ENCODE assay signal across 8 cellular contexts in genomic region chr4:6909970-6910339, GRCh38. TPM values are rescaled to one million over a fixed set of nuclear protein-coding genes. Genes with fewer than 3 reads are reported as not detected.
A peak's percentile ranks its signal among the peaks of the same experiment; 100 is the strongest.
DNase-seq lines count a peak whose midpoint lies in the region; ATAC-seq and TF ChIP-seq lines count a peak whose summit lies in the region.

No MANE protein-coding gene starts in this region.

- intact Hi-C loops in sciatic nerve (cut with DNase I) = loop anchor here (10.0 kb wide), 2 partner anchors 65 to 165 kb away; no protein-coding TSS in a partner anchor

- no peaks in the 10 kb centered on the region for H3K27me3 ChIP-seq in BLaER1

- H3K9me3 ChIP-seq in BLaER1 = no peaks in the 10 kb centered on the region

- no peaks in the 10 kb centered on the region for H3K36me3 Mint-ChIP-seq in glutamatergic neuron (ENCODE audit: unreplicated experiment)

- TF ChIP-seq CTCF in glutamatergic neuron (IDR thresholded peaks at IDR 0.05; ENCODE audit: partially characterized antibody, unreplicated experiment) (no peak), GM20000 (IDR thresholded peaks at IDR 0.05; ENCODE audit: extremely low read depth, missing control alignments) (no peak)

- no peak overlapping the region for H3K27ac Mint-ChIP-seq in glutamatergic neuron (ENCODE audit: unreplicated experiment)

- H3K4me3 ChIP-seq in BLaER1 = peak overlapping the region; percentile 96

- H3K4me1 Mint-ChIP-seq in glutamatergic neuron (ENCODE audit: low read depth, unreplicated experiment) = peaks cover 22% of the 10 kb centered on the region

- peaks cover 7% of the 10 kb centered on the region for H3K27me3 Mint-ChIP-seq in glutamatergic neuron (ENCODE audit: unreplicated experiment)

- peak overlapping the region; percentile 98 for H3K9ac ChIP-seq in BLaER1

- peak overlapping the region; percentile 97 for H3K4me2 ChIP-seq in BLaER1

- no peaks in the 10 kb centered on the region for H3K36me3 ChIP-seq in BLaER1

- peaks cover 42% of the 10 kb centered on the region for H4K20me1 ChIP-seq in BLaER1

- ATAC-seq in GM19351 (IDR thresholded peaks at IDR 0.05; ENCODE audit: unreplicated experiment) (peak; percentile 36), HG03378 (IDR thresholded peaks at IDR 0.05; ENCODE audit: unreplicated experiment) (peak; percentile 17), sciatic nerve (peak; percentile 6), HG03135 (IDR thresholded peaks at IDR 0.05; ENCODE audit: unreplicated experiment) (no peak)

- H3K4me3 Mint-ChIP-seq in glutamatergic neuron (ENCODE audit: unreplicated experiment) = peak overlapping the region; percentile 93

- peaks cover 11% of the 10 kb centered on the region for H3K9me3 Mint-ChIP-seq in glutamatergic neuron (ENCODE audit: unreplicated experiment)

- peak overlapping the region; percentile 99 for H3K27ac ChIP-seq in BLaER1

- DNase-seq in activated CD8-positive, alpha-beta memory T cell treated with anti-CD3 and anti-CD28 coated beads, Interleukin-2, amount 50 U/mL, for 4 hours = peak; percentile 50
- DNase-seq in glutamatergic neuron (peak; percentile 32), sciatic nerve (ENCODE audit: low spot score) (no peak), GM20000 (ENCODE audit: low spot score) (no peak)

- peaks cover 81% of the 10 kb centered on the region for H3K4me1 ChIP-seq in BLaER1

RNA-seq across cellular contexts. Expression of gene TBC1D14, which starts 0.3 kb away (rescaled TPM):
- 82.2 TPM for total RNA-seq in glutamatergic neuron (ENCODE audit: unreplicated experiment)
- total RNA-seq in sciatic nerve = 68.2 TPM

Comparison
In these comparisons a context has a peak if more than half of its experiments do, and no peak if none do; other contexts are left out.
1. DNase-seq: peak in activated CD8-positive, alpha-beta memory T cell treated with anti-CD3 and anti-CD28 coated beads, Interleukin-2, amount 50 U/mL, for 4 hours (single experiment) and glutamatergic neuron (single experiment); none in sciatic nerve (single experiment) and GM20000 (single experiment).